In genomic region chr2:43225788-43226557, GRCh38 we compare ENCODE assay signal across 8 cellular contexts. TPM values are rescaled to one million over a fixed set of nuclear protein-coding genes. Genes with fewer than 3 reads are reported as not detected.
DNase-seq lines count a peak whose midpoint lies in the region; ATAC-seq and TF ChIP-seq lines count a peak whose summit lies in the region.

No MANE protein-coding gene starts in this region.

- peaks cover 11% of the 10 kb centered on the region for H4K20me1 ChIP-seq in SU-DHL-6 (ENCODE audit: low read depth, low read length)

- CTCF ChIA-PET in CD8-positive, alpha-beta memory T cell (lab: Charles Lee) = interaction anchor here (0.7 to 19.6 kb wide), 10 partner anchors 6 to 258 kb away, joined by 3 to 820 read pairs (median 22); no protein-coding TSS in a partner anchor

- peak overlapping the region; percentile 80 to 99 (median 98) for H3K4me3 Mint-ChIP-seq in CD8-positive, alpha-beta memory T cell

- DNase-seq in CD8-positive, alpha-beta memory T cell = peak in 4 of 5 donors; percentile 50 to 84 (median 67)
- peak; percentile 75 to 91 (median 89) for DNase-seq in right cardiac atrium
- peak; percentile 85 for DNase-seq in retina
- no peak for DNase-seq in middle frontal gyrus (ENCODE audit: extremely low spot score, low spot score)

- H3F3A ChIP-seq in SU-DHL-6 (ENCODE audit: insufficient read depth) = peaks cover 61% of the 10 kb centered on the region

- H3K36me3 Mint-ChIP-seq in CD8-positive, alpha-beta memory T cell = peaks cover 28 to 68% (median 30%) of the 10 kb centered on the region in 3 donors

- POLR2A ChIA-PET in CD8-positive, alpha-beta memory T cell (lab: Charles Lee) = interaction anchor here (0.5 to 13.5 kb wide), 26 partner anchors 7 to 864 kb away, joined by 3 to 590 read pairs (median 4); partner anchors contain the start of gene THADA

- peak overlapping the region; percentile 76 for H3K4me2 ChIP-seq in SU-DHL-6 (ENCODE audit: low read depth, low read length, poor library complexity, severe bottlenecking)

- peaks cover 52% of the 10 kb centered on the region for H3K36me3 ChIP-seq in CD8-positive, alpha-beta memory T cell (ENCODE audit: insufficient read depth, low read length)
- peaks cover 17% of the 10 kb centered on the region for H3K36me3 ChIP-seq in SU-DHL-6 (ENCODE audit: low read length)

- H3K79me2 ChIP-seq in SU-DHL-6 (ENCODE audit: insufficient read depth, low read length) = peaks cover 47% of the 10 kb centered on the region

- H3K4me1 Mint-ChIP-seq in CD8-positive, alpha-beta memory T cell = peaks cover 34 to 36% (median 34%) of the 10 kb centered on the region in 3 donors

- H3K9ac ChIP-seq in SU-DHL-6 (ENCODE audit: low read length) = peak overlapping the region; percentile 99

- intact Hi-C loops in right cardiac atrium (cut with DNase I) = loop anchor here (5.0 to 10.0 kb wide), 12 partner anchors 49 to 399 kb away; no protein-coding TSS in a partner anchor

- H3K9me3 Mint-ChIP-seq in CD8-positive, alpha-beta memory T cell = peaks cover 0 to 6% (median 3%) of the 10 kb centered on the region in 5 donors

- no peaks in the 10 kb centered on the region for H3K9me3 ChIP-seq in CD8-positive, alpha-beta memory T cell (ENCODE audit: low read length)
- H3K9me3 ChIP-seq in SU-DHL-6 (ENCODE audit: insufficient read depth, low read length) (no peaks in the 10 kb centered on the region), right cardiac atrium (ENCODE audit: control insufficient read depth, low read length) (no peaks in the 10 kb centered on the region)

- no peak overlapping the region for H2AFZ ChIP-seq in SU-DHL-6 (ENCODE audit: low read depth, low read length, severe bottlenecking)

- H3K4me3 ChIP-seq in CD8-positive, alpha-beta memory T cell (ENCODE audit: low read length) = peak overlapping the region; percentile 99
- H3K4me3 ChIP-seq in SU-DHL-6 (ENCODE audit: insufficient read depth, low read length, poor library complexity, severe bottlenecking) = peak overlapping the region; percentile 85
- peak overlapping the region; percentile 95 for H3K4me3 ChIP-seq in right cardiac atrium (ENCODE audit: low read length)

- H3K27me3 Mint-ChIP-seq in CD8-positive, alpha-beta memory T cell = peaks cover 0 to 41% of the 10 kb centered on the region in 2 donors

- H3K4me1 ChIP-seq in CD8-positive, alpha-beta memory T cell (ENCODE audit: insufficient read depth, low read length) = peaks cover 29% of the 10 kb centered on the region
- H3K4me1 ChIP-seq in right cardiac atrium (ENCODE audit: control insufficient read depth, insufficient read depth, low read length) = peaks cover 6% of the 10 kb centered on the region

- no peaks in the 10 kb centered on the region for H3K27me3 ChIP-seq in CD8-positive, alpha-beta memory T cell (ENCODE audit: insufficient read depth, low read length, poor library complexity, severe bottlenecking)
- no peaks in the 10 kb centered on the region for H3K27me3 ChIP-seq in SU-DHL-6 (ENCODE audit: low read length)
- no peaks in the 10 kb centered on the region for H3K27me3 ChIP-seq in right cardiac atrium (ENCODE audit: control insufficient read depth, insufficient read depth)

- peak overlapping the region; percentile 97 for H3K27ac ChIP-seq in CD8-positive, alpha-beta memory T cell (ENCODE audit: low read depth, low read length)
- H3K27ac ChIP-seq in SU-DHL-6 (ENCODE audit: low read depth, low read length) = peak overlapping the region; percentile 97
- H3K27ac ChIP-seq in angular gyrus (ENCODE audit: low read depth, low read length) = peak overlapping the region; percentile 94
- H3K27ac ChIP-seq in right cardiac atrium (ENCODE audit: low read length) = peak overlapping the region; percentile 99

- ATAC-seq in GM19395 (IDR thresholded peaks at IDR 0.05; ENCODE audit: unreplicated experiment) (peak; percentile 31), HG03521 (IDR thresholded peaks at IDR 0.05; ENCODE audit: unreplicated experiment) (peak; percentile 23), right cardiac atrium (peak; percentile 3 to 25)

- no peak for TF ChIP-seq CTCF in SU-DHL-6 (IDR thresholded peaks at IDR 0.05; ENCODE audit: insufficient read depth, low read length, poor library complexity, severe bottlenecking)

- no peaks in the 10 kb centered on the region for H3K9me2 ChIP-seq in SU-DHL-6 (replicated peaks; ENCODE audit: insufficient read depth, low read length)

- under 1% methylated on average over 78 of the region's 80 CpGs for WGBS in right cardiac atrium

- H3K27ac Mint-ChIP-seq in CD8-positive, alpha-beta memory T cell = peak overlapping the region; percentile 85 to 98 (median 94)

RNA-seq across cellular contexts. Expression of gene ZFP36L2, which starts 0.4 kb away (rescaled TPM):
- total RNA-seq in CD8-positive, alpha-beta memory T cell = 10 to 100 TPM; 98.0 to 98.6 TPM
- 737 TPM for polyA plus RNA-seq in CD8-positive, alpha-beta memory T cell
- 10 to 100 TPM; 62.1 to 73.0 (median 68.1) TPM for total RNA-seq in right cardiac atrium
- 40.3 TPM for polyA plus RNA-seq in right cardiac atrium
